Comparison of ENCODE assay signal across 20 cellular contexts in the genomic region with DNA sequence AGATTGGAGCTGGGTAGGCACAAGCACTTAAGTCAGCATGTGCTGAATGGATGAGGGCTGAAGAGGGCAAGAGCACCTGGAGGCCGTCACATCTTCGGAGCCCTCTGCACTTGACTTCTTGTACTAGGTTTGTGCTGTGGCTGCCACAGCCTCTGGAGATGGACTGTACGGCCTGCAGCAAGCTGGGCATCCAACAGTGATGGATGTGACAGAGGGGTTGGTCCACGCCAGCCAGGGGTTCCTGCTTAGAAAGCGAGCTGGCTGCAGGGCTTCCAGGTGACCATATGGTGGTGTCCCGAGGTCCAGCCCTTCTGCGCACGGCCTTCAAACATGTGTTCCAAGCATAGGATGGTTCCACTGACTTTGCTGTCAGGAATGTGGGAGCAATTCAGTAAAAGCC.
A peak's percentile ranks its signal among the peaks of the same experiment; 100 is the strongest.
DNase-seq lines count a peak whose midpoint lies in the region; ATAC-seq and TF ChIP-seq lines count a peak whose summit lies in the region.
"Had no signal": no experiment of that assay in that cellular context is flagged by ENCODE, and none has a peak within 500 bp of the region (broad histone marks: within the 10 kb centered on the region; RNA-seq: fewer than 3 reads in every experiment).

No MANE protein-coding gene starts in this region.

- H3K27me3 ChIP-seq in left ventricle myocardium inferior (ENCODE audit: low read depth) (no peaks in the 10 kb centered on the region), thyroid gland (no peaks in the 10 kb centered on the region)
- no peaks in the 10 kb centered on the region for H3K27me3 ChIP-seq in CD4-positive, alpha-beta memory T cell (ENCODE audit: insufficient read depth, low read length)
- H3K27me3 ChIP-seq: BE2C had no signal

- H3K9me3 ChIP-seq in left ventricle myocardium inferior (replicated peaks) (peaks cover 4% of the 10 kb centered on the region), thyroid gland (no peaks in the 10 kb centered on the region)
- no peaks in the 10 kb centered on the region for H3K9me3 ChIP-seq in CD4-positive, alpha-beta memory T cell (ENCODE audit: control insufficient read depth in 1 of 2, low read length in 2 of 2)
- H3K9me3 ChIP-seq: BE2C had no signal

- H3K4me3 Mint-ChIP-seq in chondrocyte (ENCODE audit: unreplicated experiment): no peak overlapping the region
- no peak overlapping the region for H3K4me3 Mint-ChIP-seq in CD4-positive, alpha-beta memory T cell
- H3K4me3 Mint-ChIP-seq: CD4-positive, alpha-beta T cell had no signal

- ATAC-seq in Right ventricle myocardium superior (ENCODE audit: poor library complexity): no peak
- no peak for ATAC-seq in HG03469 (IDR thresholded peaks at IDR 0.05; ENCODE audit: unreplicated experiment)
- ATAC-seq: PC-3 had no signal

- H3K27ac ChIP-seq in left ventricle myocardium inferior (replicated peaks): no peak overlapping the region
- H3K27ac ChIP-seq in thyroid gland: peak overlapping the region in 2 of 3 donors; percentile 7 to 24
- H3K27ac ChIP-seq in CD4-positive, alpha-beta memory T cell (ENCODE audit: low read depth, low read length): no peak overlapping the region

- CTCF ChIA-PET in CD4-positive, alpha-beta memory T cell (lab: Charles Lee; ENCODE audit: partially characterized antibody): no interaction called here

- H3K9me3 Mint-ChIP-seq in chondrocyte (ENCODE audit: low read depth): peaks cover 3% of the 10 kb centered on the region
- peaks cover 0 to 10% (median 2%) of the 10 kb centered on the region in 8 donors for H3K9me3 Mint-ChIP-seq in CD4-positive, alpha-beta memory T cell

- TF ChIP-seq POLR2A in thyroid gland (IDR thresholded peaks at IDR 0.05): no peak

- no peak for TF ChIP-seq CTCF in left ventricle myocardium inferior (IDR thresholded peaks at IDR 0.05; ENCODE audit: borderline replicate concordance)
- no peak for TF ChIP-seq CTCF in chondrocyte (IDR thresholded peaks at IDR 0.05)
- no peak for TF ChIP-seq CTCF in thyroid gland (IDR thresholded peaks at IDR 0.05)

- no peaks in the 10 kb centered on the region for H3K4me1 ChIP-seq in left ventricle myocardium inferior
- peaks cover 15 to 29% of the 10 kb centered on the region in 2 donors for H3K4me1 ChIP-seq in thyroid gland
- H3K4me1 ChIP-seq in CD4-positive, alpha-beta memory T cell (ENCODE audit: insufficient read depth, low read length): no peaks in the 10 kb centered on the region
- H3K4me1 ChIP-seq: BE2C had no signal

- 72 to 76% methylated on average over 5 to 6 of the region's 8 CpGs for WGBS in thyroid gland, 2 donors

- intact Hi-C loops in Right ventricle myocardium superior (cut with DNase I): loop anchor here (10.0 kb wide), 1 partner anchor 157 kb away; no protein-coding TSS in a partner anchor
- intact Hi-C loops in left ventricle myocardium inferior (cut with micrococcal nuclease): no loop called here
- intact Hi-C loops in posterior vena cava (cut with DNase I): no loop called here
- intact Hi-C loops in thyroid gland (cut with DNase I): no loop called here
- intact Hi-C loops in CD4-positive, alpha-beta memory T cell (cut with micrococcal nuclease): no loop called here

- H3K27me3 Mint-ChIP-seq in chondrocyte (ENCODE audit: low read depth): peaks cover 10% of the 10 kb centered on the region
- peaks cover 0 to 6% of the 10 kb centered on the region in 2 donors for H3K27me3 Mint-ChIP-seq in CD4-positive, alpha-beta memory T cell

- H3K4me1 Mint-ChIP-seq in chondrocyte (ENCODE audit: low read depth): no peaks in the 10 kb centered on the region
- H3K4me1 Mint-ChIP-seq in CD4-positive, alpha-beta memory T cell: no peaks in the 10 kb centered on the region

- H3K27ac Mint-ChIP-seq in chondrocyte (ENCODE audit: unreplicated experiment): no peak overlapping the region
- H3K27ac Mint-ChIP-seq in CD4-positive, alpha-beta memory T cell: peak overlapping the region in 1 of 7 donors; percentile 7
- H3K27ac Mint-ChIP-seq: CD4-positive, alpha-beta T cell had no signal

- peak; percentile 20 for DNase-seq in Right ventricle myocardium superior
- DNase-seq in left ventricle myocardium inferior: no peak
- peak; percentile 55 for DNase-seq in chondrocyte (ENCODE audit: low spot score)
- DNase-seq in posterior vena cava (ENCODE audit: low spot score): peak; percentile 56
- DNase-seq in thyroid gland: peak in 1 of 2 donors; percentile 2
- no peak for DNase-seq in CD4-positive, alpha-beta memory T cell
- DNase-seq in nucleus accumbens (lab: John Stamatoyannopoulos, UW): no peak
- DNase-seq: BE2C; CD4-positive, alpha-beta T cell; DMS153; GF-D8; MM.1S; NCI-H1092 treated with DMSO at 0.1 percent for 48 hours; NCI-H146; NCI-H2029 treated with DMSO at 0.1 percent for 48 hours; NCI-H2171; NCI-H526; PC-3; RPMI8226 had no signal

- no peaks in the 10 kb centered on the region for H3K36me3 Mint-ChIP-seq in chondrocyte (ENCODE audit: low read depth)
- peaks cover 0 to 4% of the 10 kb centered on the region in 2 donors for H3K36me3 Mint-ChIP-seq in CD4-positive, alpha-beta memory T cell

- POLR2A ChIA-PET in CD4-positive, alpha-beta memory T cell (lab: Charles Lee; ENCODE audit: partially characterized antibody): no interaction called here

- no peaks in the 10 kb centered on the region for H3K36me3 ChIP-seq in left ventricle myocardium inferior
- H3K36me3 ChIP-seq in thyroid gland: no peaks in the 10 kb centered on the region
- H3K36me3 ChIP-seq in CD4-positive, alpha-beta memory T cell (ENCODE audit: insufficient read depth, low read length): no peaks in the 10 kb centered on the region
- H3K36me3 ChIP-seq: BE2C had no signal

- no peak overlapping the region for H3K4me3 ChIP-seq in left ventricle myocardium inferior
- H3K4me3 ChIP-seq in thyroid gland (replicated peaks in 1 of 3): no peak overlapping the region
- no peak overlapping the region for H3K4me3 ChIP-seq in CD4-positive, alpha-beta memory T cell (ENCODE audit: low read length in 2 of 2)

Comparison
In these comparisons a context has a peak if more than half of its experiments do, and no peak if none do; other contexts are left out.
1. DNase-seq: peak in Right ventricle myocardium superior (single experiment), chondrocyte (single experiment) and posterior vena cava (single experiment); none in left ventricle myocardium inferior (single experiment), CD4-positive, alpha-beta memory T cell (0 of 5) and nucleus accumbens (0 of 56).
2. H3K27ac ChIP-seq: peak in thyroid gland (2 of 3); none in left ventricle myocardium inferior (single experiment) and CD4-positive, alpha-beta memory T cell (single experiment).